Comparison of ENCODE assay signal across 19 cellular contexts in the genomic region with DNA sequence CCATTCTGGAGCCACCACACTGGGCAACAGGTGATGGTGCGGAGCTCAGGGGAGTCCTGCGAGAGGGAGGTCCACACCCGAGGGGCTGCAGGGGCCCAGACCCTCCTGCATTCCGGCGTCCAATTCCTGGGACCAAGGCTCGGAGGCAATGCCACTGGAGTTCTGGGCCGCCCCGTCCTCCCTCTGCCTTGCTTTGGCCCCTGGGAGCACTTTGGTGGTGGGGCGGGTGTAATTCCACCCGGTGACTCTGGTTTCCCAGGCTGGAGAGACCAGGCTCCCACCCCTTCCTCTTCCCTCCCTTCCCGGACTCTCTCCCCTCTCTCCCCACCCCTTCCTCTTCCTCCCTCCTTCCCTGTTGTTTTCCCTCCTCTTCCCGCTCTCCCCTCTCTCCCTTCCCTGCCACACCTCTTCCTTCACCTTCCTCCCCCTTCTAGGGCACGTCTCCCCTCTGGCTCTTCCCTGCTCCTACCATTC. TPM values are rescaled to one million over a fixed set of nuclear protein-coding genes. Genes with fewer than 3 reads are reported as not detected.
A peak's percentile ranks its signal among the peaks of the same experiment; 100 is the strongest.
DNase-seq lines count a peak whose midpoint lies in the region; ATAC-seq and TF ChIP-seq lines count a peak whose summit lies in the region.
"Had no signal": no experiment of that assay in that cellular context is flagged by ENCODE, and none has a peak within 500 bp of the region (broad histone marks: within the 10 kb centered on the region; RNA-seq: fewer than 3 reads in every experiment).

No MANE protein-coding gene starts in this region.

- H3K9ac ChIP-seq in iPS-20b (ENCODE audit: low read depth, low read length) = no peak overlapping the region

- peaks cover 18% of the 10 kb centered on the region for H3K36me3 ChIP-seq in iPS-20b (ENCODE audit: insufficient read depth, low read depth, low read length)

- intact Hi-C loops in lower leg skin (cut with DNase I; ENCODE audit: low total_unique reads) = no loop called here

- no peaks in the 10 kb centered on the region for H3K36me3 Mint-ChIP-seq in activated T-cell treated with anti-CD3 and anti-CD28 coated beads, Interleukin-2, amount 50 U/mL, for 72 hours (ENCODE audit: insufficient read depth in 2 of 2)
- H3K36me3 Mint-ChIP-seq in stimulated activated effector memory CD8-positive, alpha-beta T cell treated with anti-CD3 and anti-CD28 coated beads, Interleukin-12 subunit alpha, Interleukin-12 subunit beta, amount 100 ng/mL, for 72 hours = peaks cover 10% of the 10 kb centered on the region

- H3K4me3 ChIP-seq in iPS-20b (ENCODE audit: low read length) = 0 out of 2 replicates have a peak overlapping the region, but pooled peaks have one; percentile 72
- no peak overlapping the region for H3K4me3 ChIP-seq in lower leg skin (ENCODE audit: low read depth, poor library complexity, severe bottlenecking)
- H3K4me3 ChIP-seq: heart left ventricle had no signal

- H3K9me3 ChIP-seq in iPS-20b (ENCODE audit: insufficient read depth, low read depth, low read length) = no peaks in the 10 kb centered on the region
- H3K9me3 ChIP-seq: heart left ventricle had no signal

- TF ChIP-seq POLR2A in lower leg skin (IDR thresholded peaks at IDR 0.05) = no peak

- H3K9me3 Mint-ChIP-seq in activated T-cell treated with anti-CD3 and anti-CD28 coated beads, Interleukin-2, amount 50 U/mL, for 72 hours = no peaks in the 10 kb centered on the region
- no peaks in the 10 kb centered on the region for H3K9me3 Mint-ChIP-seq in stimulated activated effector memory CD8-positive, alpha-beta T cell treated with anti-CD3 and anti-CD28 coated beads, Interleukin-12 subunit alpha, Interleukin-12 subunit beta, amount 100 ng/mL, for 72 hours
- H3K9me3 Mint-ChIP-seq: neural crest cell; T-helper 2 cell treated with Interferon-gamma antibody and Interleukin-4, amounts not matched to agents 5 μg/mL and 100 μg/mL, for 36 hours had no signal

- no peak for ATAC-seq in activated T-cell treated with anti-CD3 and anti-CD28 coated beads, Interleukin-2, amount 50 U/mL, for 72 hours (replicated peaks in 1 of 2)
- no peak for ATAC-seq in stimulated activated effector memory CD8-positive, alpha-beta T cell treated with anti-CD3 and anti-CD28 coated beads, Interleukin-12 subunit alpha, Interleukin-12 subunit beta, amount 100 ng/mL, for 72 hours
- ATAC-seq in GM21619 (IDR thresholded peaks at IDR 0.05; ENCODE audit: unreplicated experiment) = no peak
- ATAC-seq in HG03520 (IDR thresholded peaks at IDR 0.05; ENCODE audit: unreplicated experiment) = no peak
- ATAC-seq: heart left ventricle, left cardiac atrium, sciatic nerve had no signal

- POLR2A ChIA-PET in RWPE1 (lab: Yijun Ruan, JAX; ENCODE audit: low non-redundant PET) = no interaction called here

- H3K4me3 Mint-ChIP-seq in activated T-cell treated with anti-CD3 and anti-CD28 coated beads, Interleukin-2, amount 50 U/mL, for 72 hours = peak overlapping the region; percentile 25 to 76
- peak overlapping the region; percentile 76 for H3K4me3 Mint-ChIP-seq in stimulated activated effector memory CD8-positive, alpha-beta T cell treated with anti-CD3 and anti-CD28 coated beads, Interleukin-12 subunit alpha, Interleukin-12 subunit beta, amount 100 ng/mL, for 72 hours
- H3K4me3 Mint-ChIP-seq: T-helper 2 cell treated with Interferon-gamma antibody and Interleukin-4, amounts not matched to agents 5 μg/mL and 100 μg/mL, for 36 hours had no signal

- peaks cover 15% of the 10 kb centered on the region for H3K27me3 Mint-ChIP-seq in activated T-cell treated with anti-CD3 and anti-CD28 coated beads, Interleukin-2, amount 50 U/mL, for 72 hours (ENCODE audit: low read depth)

- no peak for DNase-seq in activated T-cell treated with anti-CD3 and anti-CD28 coated beads, Interleukin-2, amount 50 U/mL, for 72 hours
- no peak for DNase-seq in activated T-cell treated with anti-CD3 and anti-CD28 coated beads for 4 hours
- no peak for DNase-seq in RWPE1 (ENCODE audit: low spot score)
- no peak for DNase-seq in stimulated activated effector memory CD8-positive, alpha-beta T cell treated with anti-CD3 and anti-CD28 coated beads, Interleukin-12 subunit alpha, Interleukin-12 subunit beta, amount 100 ng/mL, for 72 hours (ENCODE audit: low spot score in 2 of 2)
- no peak for DNase-seq in lower leg skin (ENCODE audit: low spot score in 2 of 2)
- DNase-seq: ACHN; activated CD4-positive, alpha-beta T cell treated with anti-CD3 and anti-CD28 coated beads, Interleukin-2, amount 50 U/mL, for 1 hour; erythroblast; left cardiac atrium; NCI-H2081; stimulated activated naive CD4-positive, alpha-beta T cell treated with Interleukin-2 at 50 U/mL for 16 hours had no signal

- H3K27ac ChIP-seq in RWPE1 = peak overlapping the region; percentile 31
- no peak overlapping the region for H3K27ac ChIP-seq in iPS-20b (ENCODE audit: low read length)
- H3K27ac ChIP-seq: heart left ventricle had no signal

- peaks cover 6% of the 10 kb centered on the region; the same call in 1 of the 2 replicates for H3K4me1 ChIP-seq in iPS-20b (ENCODE audit: insufficient read depth, low read length)

- no peak overlapping the region for H3K27ac Mint-ChIP-seq in activated T-cell treated with anti-CD3 and anti-CD28 coated beads, Interleukin-2, amount 50 U/mL, for 72 hours
- peak overlapping the region; percentile 78 for H3K27ac Mint-ChIP-seq in stimulated activated effector memory CD8-positive, alpha-beta T cell treated with anti-CD3 and anti-CD28 coated beads, Interleukin-12 subunit alpha, Interleukin-12 subunit beta, amount 100 ng/mL, for 72 hours
- H3K27ac Mint-ChIP-seq: T-helper 2 cell treated with Interferon-gamma antibody and Interleukin-4, amounts not matched to agents 5 μg/mL and 100 μg/mL, for 36 hours had no signal

- H3K27me3 ChIP-seq in iPS-20b (ENCODE audit: insufficient read depth, low read length) = peaks cover 42% of the 10 kb centered on the region

- CTCF ChIA-PET in RWPE1 (lab: Yijun Ruan, JAX) = interaction anchor here (1.1 to 1.5 kb wide), 2 partner anchors 88 to 122 kb away, joined by 4 to 5 read pairs; no protein-coding TSS in a partner anchor

- TF ChIP-seq CTCF in RWPE1 (conservative IDR thresholded peaks at IDR 0.05; ENCODE audit: low read depth) = no peak
- no peak for TF ChIP-seq CTCF in lower leg skin (IDR thresholded peaks at IDR 0.05)

- peaks cover 14% of the 10 kb centered on the region for H3K4me1 Mint-ChIP-seq in activated T-cell treated with anti-CD3 and anti-CD28 coated beads, Interleukin-2, amount 50 U/mL, for 72 hours (ENCODE audit: low read depth)
- peaks cover 38% of the 10 kb centered on the region for H3K4me1 Mint-ChIP-seq in stimulated activated effector memory CD8-positive, alpha-beta T cell treated with anti-CD3 and anti-CD28 coated beads, Interleukin-12 subunit alpha, Interleukin-12 subunit beta, amount 100 ng/mL, for 72 hours

- WGBS in lower leg skin, 2 donors = 68 to 70% methylated on average over 13 of the region's 13 CpGs

RNA-seq across cellular contexts. Expression of a gene that starts 1.9 kb away (rescaled TPM):
- 10 to 100 TPM; 12.3 to 16.8 TPM for total RNA-seq in activated T-cell treated with anti-CD3 and anti-CD28 coated beads, Interleukin-2, amount 50 U/mL, for 72 hours
- 10 to 100 TPM; 25.9 to 32.2 (median 26.8) TPM for total RNA-seq in lower leg skin

RNA-seq across cellular contexts. Expression of a gene that starts 33.0 kb away (rescaled TPM):
- total RNA-seq in activated T-cell treated with anti-CD3 and anti-CD28 coated beads, Interleukin-2, amount 50 U/mL, for 72 hours = not detected
- 1 to 10 TPM in 3 of 4 donors, not detected in 1; 1.1 to 5.1 (median 2.0) TPM for total RNA-seq in lower leg skin
- total RNA-seq: M059J, sciatic nerve had no signal

RNA-seq across cellular contexts. Expression of a gene that starts 48.5 kb away (rescaled TPM):
- total RNA-seq in activated T-cell treated with anti-CD3 and anti-CD28 coated beads, Interleukin-2, amount 50 U/mL, for 72 hours = not detected
- under 1 TPM in 1 of 4 donors, not detected in 3; 0.10 TPM for total RNA-seq in lower leg skin
- total RNA-seq: left cardiac atrium, M059J had no signal
